ENCODE assay signal across 12 cellular contexts in genomic region chrX:54841209-54841836, GRCh38. TPM values are rescaled to one million over a fixed set of nuclear protein-coding genes. Genes with fewer than 3 reads are reported as not detected.
"Had no signal": no experiment of that assay in that cellular context is flagged by ENCODE, and none has a peak within 500 bp of the region (broad histone marks: within the 10 kb centered on the region; RNA-seq: fewer than 3 reads in every experiment).

No MANE protein-coding gene starts in this region.

RNA-seq across cellular contexts. Expression of gene ITIH6, which starts 43.3 kb away (rescaled TPM):
- total RNA-seq: activated CD4-positive, alpha-beta memory T cell treated with anti-CD3 and anti-CD28 coated beads for 36 hours; activated naive CD4-positive, alpha-beta T cell treated with anti-CD3 and anti-CD28 coated beads, Interleukin-2, amount 50 U/mL, for 72 hours; activated T-cell treated with anti-CD3 and anti-CD28 coated beads, Interleukin-2, amount 50 U/mL, for 4 hours; gastrocnemius medialis; mucosa of gallbladder; natural killer cell; smooth muscle cell; T-cell; uterus had no signal
- polyA plus RNA-seq: immature natural killer cell, lung, smooth muscle cell, thymus had no signal
